In the genomic region with DNA sequence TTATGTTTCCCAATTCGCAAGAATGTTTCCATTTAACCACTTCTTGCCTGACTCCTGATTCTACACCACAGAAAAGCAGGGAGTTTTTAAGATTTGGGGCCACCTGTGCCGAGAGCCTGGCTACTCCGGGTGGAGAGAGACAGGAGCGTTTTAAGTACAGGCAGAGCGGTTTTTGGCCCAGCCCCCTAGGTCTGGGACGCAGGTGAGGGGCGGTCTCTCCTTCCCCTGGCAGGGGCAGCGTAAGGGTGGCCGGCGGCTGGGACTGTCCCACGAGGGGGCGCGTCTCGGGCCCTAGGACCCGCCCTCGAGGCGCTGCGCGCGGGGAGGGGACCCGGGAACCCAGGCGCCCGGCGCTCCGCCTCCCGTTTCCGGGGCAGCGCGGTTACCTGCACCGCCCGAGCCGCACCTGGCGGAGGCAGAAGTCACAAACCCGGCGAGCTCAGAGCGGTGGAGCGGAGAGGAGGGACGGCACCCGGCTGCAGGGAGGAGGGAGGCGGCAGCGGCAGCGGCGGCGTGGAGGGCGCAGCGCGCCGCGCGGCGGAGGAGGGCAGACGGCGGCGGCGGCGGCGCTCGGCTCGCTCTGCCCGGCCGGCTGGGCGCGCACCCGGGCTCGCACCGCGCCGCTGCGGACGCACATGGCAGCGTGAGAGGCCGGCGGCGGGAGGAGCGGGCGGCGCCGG, we compare ENCODE assay signal across 9 cellular contexts. TPM values are rescaled to one million over a fixed set of nuclear protein-coding genes. Genes with fewer than 3 reads are reported as not detected.
DNase-seq lines count a peak whose midpoint lies in the region; ATAC-seq, FAIRE-seq and TF ChIP-seq lines count a peak whose summit lies in the region.
"Had no signal": no experiment of that assay in that cellular context is flagged by ENCODE, and none has a peak within 500 bp of the region (broad histone marks: within the 10 kb centered on the region; RNA-seq: fewer than 3 reads in every experiment).

TSS of gene WWC1 (plus strand) at position 365 of the 680 bp plus-strand sequence. CDS start 508 bp downstream, outside the sequence.

- in situ Hi-C loops in HAP-1 (cut with MboI; ENCODE audit: low sequenced_read_pairs) (no loop called here), K562 (cut with MboI) (no loop called here)

- peak within 1 kb of the TSS; percentile 62 to 71 (median 65) for H3K4me3 Mint-ChIP-seq in T-cell
- H3K4me3 Mint-ChIP-seq in immature natural killer cell = peak within 1 kb of the TSS; percentile 72 to 80 (median 75)

- H3K4me2 ChIP-seq in K562 (ENCODE audit: insufficient read depth, low read length) = no peak within 1 kb of the TSS

- TF ChIP-seq RAD21 in K562 (CRISPR knock-in tag; conservative IDR thresholded peaks at IDR 0.05 in 1 of 2, IDR thresholded peaks at IDR 0.05 in 1 of 2) = no peak

- no peak for TF ChIP-seq EP300 in K562 (IDR thresholded peaks at IDR 0.05; ENCODE audit: low read length)

- H3K4me1 ChIP-seq in HAP-1 (peaks cover 12% of the 10 kb centered on the region), K562 (replicated peaks in 1 of 2; ENCODE audit: control insufficient read depth in 2 of 2, insufficient read depth in 2 of 2, low read length in 2 of 2) (peaks cover 0 to 10% of the 10 kb centered on the region in 2 experiments; a peak in 2 of 5 replicates)

- FAIRE-seq in K562 (lab: Jason Lieb, UNC) = no peak

- WGBS in K562 (ENCODE audit: insufficient coverage, low coverage, missing lambda C conversion rate) = 8% methylated on average over 9 of the region's 78 CpGs

- H3K4me1 Mint-ChIP-seq in T-cell (peaks cover 0 to 20% (median 19%) of the 10 kb centered on the region in 3 donors), immature natural killer cell (peaks cover 4 to 17% of the 10 kb centered on the region in 2 donors)

- H3K9ac ChIP-seq in K562 (ENCODE audit: insufficient read depth in 1 of 2, low read depth in 2 of 2, low read length in 2 of 2) = no peak within 1 kb of the TSS

- TF ChIP-seq CTCF in GM10266 (IDR thresholded peaks at IDR 0.05; ENCODE audit: control insufficient read depth, insufficient read depth, low read depth, missing control alignments) (no peak), K562 (IDR thresholded peaks at IDR 0.05 in 2 of 3, conservative IDR thresholded peaks at IDR 0.05 in 1 of 3; ENCODE audit: insufficient read depth in 2 of 3, low read depth in 1 of 3, low read length in 3 of 3) (no peak)

- H3K27me3 ChIP-seq in HAP-1 (ENCODE audit: low read depth) = no peaks in the 10 kb centered on the region
- H3K27me3 ChIP-seq in K562 (ENCODE audit: control insufficient read depth in 2 of 2, insufficient read depth in 2 of 2, low read length in 2 of 2) = peaks cover 0 to 21% of the 10 kb centered on the region in 2 experiments; a peak in 2 of 5 replicates
- H3K27me3 ChIP-seq: ovary had no signal

- no peak within 1 kb of the TSS for H3K27ac ChIP-seq in K562 (ENCODE audit: extremely low read depth, low read depth, low read length)
- H3K27ac ChIP-seq: ovary had no signal

- peak within 1 kb of the TSS; percentile 59 for H3K4me3 ChIP-seq in HAP-1
- H3K4me3 ChIP-seq in K562 = no peak within 1 kb of the TSS
- H3K4me3 ChIP-seq: ovary had no signal

- CTCF ChIA-PET in T-cell (lab: Charles Lee) (no interaction called here), K562 (lab: Yijun Ruan, JAX; ENCODE audit: low intra/inter-chr PET ratio) (no interaction called here)

- H3K9me3 ChIP-seq in HAP-1 (no peaks in the 10 kb centered on the region), K562 (replicated peaks; ENCODE audit: control insufficient read depth, insufficient read depth, low read depth, low read length) (no peaks in the 10 kb centered on the region)
- H3K9me3 ChIP-seq: ovary had no signal

- H3K27me3 Mint-ChIP-seq in T-cell = peaks cover 26 to 48% of the 10 kb centered on the region in 2 donors
- H3K27me3 Mint-ChIP-seq in immature natural killer cell (ENCODE audit: low read depth in 3 of 3) = peaks cover 7 to 17% (median 16%) of the 10 kb centered on the region in 3 donors

- ATAC-seq in T-cell (replicated peaks in 1 of 4) (peak; percentile 75 to 92 (median 88)), K562 (peak; percentile 58)

- H3K36me3 ChIP-seq in HAP-1 (replicated peaks) (no peaks in the 10 kb centered on the region), K562 (ENCODE audit: control insufficient read depth, insufficient read depth, low read length) (no peaks in the 10 kb centered on the region)
- H3K36me3 ChIP-seq: ovary had no signal

- 0 out of 2 replicates have a peak, but pooled peaks cover 2% of the 10 kb centered on the region for H4K20me1 ChIP-seq in K562 (replicated peaks; ENCODE audit: control insufficient read depth, insufficient read depth, low read length)

- no TSS peak for BruUV-seq in K562 (replicated peaks; lab: Mats Ljungman, UMichigan)

- peaks cover 0 to 2% (median 0%) of the 10 kb centered on the region in 3 donors for H3K9me3 Mint-ChIP-seq in T-cell
- peaks cover 0 to 11% (median 0%) of the 10 kb centered on the region in 6 donors for H3K9me3 Mint-ChIP-seq in immature natural killer cell

- H3K9me1 ChIP-seq in K562 (ENCODE audit: control insufficient read depth, insufficient read depth, low read length) = no peaks in the 10 kb centered on the region

- H3K79me2 ChIP-seq in K562 (ENCODE audit: control insufficient read depth, insufficient read depth, low read length) = no peaks in the 10 kb centered on the region

- TF ChIP-seq POLR2A in K562 (conservative IDR thresholded peaks at IDR 0.05) = no peak

- POLR2A ChIA-PET in T-cell (lab: Charles Lee) (no interaction called here), K562 (lab: Yijun Ruan, JAX) (interaction anchor here (0.6 kb wide), 1 partner anchor 169 kb away, joined by 3 read pairs; no protein-coding TSS in a partner anchor)

- DNase-seq in GM10266 (ENCODE audit: extremely low spot score) (peak; percentile 84), HAP-1 (ENCODE audit: low spot score in 2 of 2) (peak; percentile 75 to 90), M059J (ENCODE audit: low read depth) (peak; percentile 58), T-cell (peak; percentile 2 to 76 (median 50)), K562 (ENCODE audit: extremely low read depth in 1 of 4, low spot score in 3 of 4) (peak in 2 of 4 experiments; percentile 42 to 45), immature natural killer cell (peak; percentile 26 to 39 (median 31)), dedifferentiated amniotic fluid mesenchymal stem cell (ENCODE audit: extremely low spot score) (no peak)
- peak in 3 of 4 experiments; percentile 7 to 21 (median 18) for DNase-seq in stimulated activated CD4-positive, alpha-beta T cell treated with anti-CD3 and anti-CD28 coated beads, Interleukin-1b, Interleukin-23, amount 100 ng/mL, for 24 hours (ENCODE audit: low read depth in 4 of 4, low spot score in 1 of 4)

- H2AFZ ChIP-seq in K562 (ENCODE audit: low read depth, low read length) = no peak within 1 kb of the TSS

- H3K27ac Mint-ChIP-seq in T-cell (no peak within 1 kb of the TSS), immature natural killer cell (no peak within 1 kb of the TSS)

- intact Hi-C loops in K562 (cut with micrococcal nuclease) = no loop called here

- no peaks in the 10 kb centered on the region for H3K36me3 Mint-ChIP-seq in T-cell
- no peaks in the 10 kb centered on the region for H3K36me3 Mint-ChIP-seq in immature natural killer cell

TF ChIP-seq in K562, 482 proteins besides CTCF, POLR2A, EP300 and RAD21 (continues in another document):
- TF ChIP-seq, protein P1, sequence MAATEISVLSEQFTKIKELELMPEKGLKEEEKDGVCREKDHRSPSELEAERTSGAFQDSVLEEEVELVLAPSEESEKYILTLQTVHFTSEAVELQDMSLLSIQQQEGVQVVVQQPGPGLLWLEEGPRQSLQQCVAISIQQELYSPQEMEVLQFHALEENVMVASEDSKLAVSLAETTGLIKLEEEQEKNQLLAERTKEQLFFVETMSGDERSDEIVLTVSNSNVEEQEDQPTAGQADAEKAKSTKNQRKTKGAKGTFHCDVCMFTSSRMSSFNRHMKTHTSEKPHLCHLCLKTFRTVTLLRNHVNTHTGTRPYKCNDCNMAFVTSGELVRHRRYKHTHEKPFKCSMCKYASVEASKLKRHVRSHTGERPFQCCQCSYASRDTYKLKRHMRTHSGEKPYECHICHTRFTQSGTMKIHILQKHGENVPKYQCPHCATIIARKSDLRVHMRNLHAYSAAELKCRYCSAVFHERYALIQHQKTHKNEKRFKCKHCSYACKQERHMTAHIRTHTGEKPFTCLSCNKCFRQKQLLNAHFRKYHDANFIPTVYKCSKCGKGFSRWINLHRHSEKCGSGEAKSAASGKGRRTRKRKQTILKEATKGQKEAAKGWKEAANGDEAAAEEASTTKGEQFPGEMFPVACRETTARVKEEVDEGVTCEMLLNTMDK (IDR thresholded peaks at IDR 0.05; ENCODE audit: borderline replicate concordance, insufficient read depth, low read depth, low read length, poor library complexity, severe bottlenecking) = no peak

RNA-seq across cellular contexts. Expression of gene WWC1, which starts in this region (rescaled TPM):
- total RNA-seq in M059J (2014; rRNA removed; shearing (Covaris generic)) = 6.1 and 9.7 TPM in 2 replicates
- total RNA-seq in T-cell (1 to 10 TPM in 3 of 5 donors, under 1 TPM in 2; 0.83 to 2.0 (median 1.6) TPM), K562 (2014; rRNA removed) (under 0.01 TPM in 1 of 2 replicates, not detected in the other), K562 (2014; rRNA removed; fragmentation: Illumina TruSeq; extraction: Trizol) (not detected in 2 replicates), K562 (2015; rRNA removed; fragmentation: Illumina TruSeq; extraction: Trizol) (not detected in 2 replicates), K562 (2021) (0.42 and 0.60 TPM in 2 replicates)
- total RNA-seq in K562 (2011; cell fraction: chromatin; rRNA removed; ENCODE audit: low replicate concordance) = 0.53 TPM in 1 of 2 replicates, not detected in the other
- 0.13 and 1.0 TPM in 2 replicates for total RNA-seq in K562 (2011; cell fraction: nucleolus; rRNA removed)
- total RNA-seq in K562 (2011; cell fraction: nucleoplasm; rRNA removed) = 0.22 TPM in 1 of 2 replicates, not detected in the other
- polyA plus RNA-seq in K562 (2011; rRNA removed) (0.09 and 0.54 TPM in 2 replicates), K562 (2014; fragmentation: Illumina TruSeq; extraction: Trizol) (not detected in 2 replicates), K562 (2014; fragmentation: Nextera tagmentation; extraction: Ambion mirVana) (not detected), K562 (2014; rRNA removed) (not detected in 2 replicates), immature natural killer cell (under 1 TPM in 1 of 3 donors, not detected in 2; 0.40 TPM)
- polyA plus RNA-seq in K562 (2011; cell fraction: cytosol; rRNA removed) = 0.01 TPM in 1 of 2 replicates, not detected in the other
- 0.20 TPM in 1 of 2 replicates, not detected in the other for polyA plus RNA-seq in K562 (2011; cell fraction: nucleus; rRNA removed)
- polyA plus RNA-seq in K562 (2012) = not detected in 2 replicates
- 0.35 TPM in 1 of 2 replicates, not detected in the other for polyA minus RNA-seq in K562 (2011; rRNA and poly(A)+ RNA removed)
- 0.36 TPM in 1 of 2 replicates, not detected in the other for polyA minus RNA-seq in K562 (2011; cell fraction: cytosol; rRNA and poly(A)+ RNA removed)
- under 0.01 and 0.13 TPM in 2 replicates for polyA minus RNA-seq in K562 (2011; cell fraction: nucleus; rRNA and poly(A)+ RNA removed)

Comparison
In these comparisons a context has a peak if more than half of its experiments do, and no peak if none do; other contexts are left out.
1. Peak in DNase-seq in immature natural killer cell; RNA of the gene not detected or under 1 TPM.